25 cellular contexts compared by ENCODE assay signal in the genomic region with DNA sequence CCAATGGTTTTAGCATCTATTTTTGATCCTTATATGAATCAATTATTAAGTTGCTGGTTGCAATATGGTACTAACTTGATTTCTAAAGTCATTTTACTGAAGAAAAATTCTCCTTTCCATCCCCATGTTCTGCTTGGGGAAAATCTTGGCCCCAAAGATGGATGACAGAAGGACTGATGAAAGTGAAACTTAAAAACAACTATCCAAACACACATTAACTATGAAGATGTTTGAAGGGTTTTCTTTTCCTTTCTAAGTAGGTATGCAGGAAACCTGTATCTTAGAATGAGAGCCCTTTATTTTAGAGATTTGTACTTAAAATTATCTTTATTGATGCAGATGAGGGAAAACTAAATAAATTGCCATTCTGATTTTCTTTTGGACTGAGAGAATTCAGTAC. TPM values are rescaled to one million over a fixed set of nuclear protein-coding genes. Genes with fewer than 3 reads are reported as not detected.
DNase-seq lines count a peak whose midpoint lies in the region; ATAC-seq and TF ChIP-seq lines count a peak whose summit lies in the region.
"Had no signal": no experiment of that assay in that cellular context is flagged by ENCODE, and none has a peak within 500 bp of the region (broad histone marks: within the 10 kb centered on the region; RNA-seq: fewer than 3 reads in every experiment).

No MANE protein-coding gene starts in this region.

- DNase-seq in activated CD8-positive, alpha-beta T cell treated with anti-CD3 and anti-CD28 coated beads, Interleukin-2, amount 10 ng/mL, durations not matched to agents 7 days and 5 days = no peak
- no peak for DNase-seq in activated CD8-positive, alpha-beta T cell treated with anti-CD3 and anti-CD28 coated beads for 36 hours
- DNase-seq in OCI-M1 (lab: John Stamatoyannopoulos, UW) (peak; percentile 7), SHP77 treated with DMSO at 0.1 percent for 48 hours (lab: John Stamatoyannopoulos, UW) (no peak), aorta (no peak), CD1c-positive myeloid dendritic cell (ENCODE audit: extremely low spot score) (no peak), HCEC 1CT (no peak)
- DNase-seq: activated CD4-positive, alpha-beta T cell treated with anti-CD3 and anti-CD28 coated beads, Interleukin-2, amount 50 U/mL, for 48 hours; activated gamma-delta T cell treated with Interleukin-2 at 50 U/mL for 16 hours; adrenal gland; BE2C; NCI-H1436 treated with DMSO at 0.1 percent for 48 hours; NK-92 treated with Interleukin-12 subunit alpha and Interleukin-12 subunit beta, amount 100 ng/mL, for 24 hours; stimulated activated CD4-positive, alpha-beta T cell treated with anti-CD3 and anti-CD28 coated beads, Interleukin-2, amount 100 ng/mL, for 48 hours; stimulated activated naive CD8-positive, alpha-beta T cell treated with anti-CD3 and anti-CD28 coated beads, Interleukin-15, Interleukin-2, amounts not matched to agents 100 U/mL and 50 U/mL, for 24 hours; thyroid gland had no signal

- H3K27me3 Mint-ChIP-seq in activated CD8-positive, alpha-beta T cell treated with anti-CD3 and anti-CD28 coated beads, Interleukin-2, amount 10 ng/mL, durations not matched to agents 7 days and 5 days (ENCODE audit: low read depth) = no peaks in the 10 kb centered on the region
- H3K27me3 Mint-ChIP-seq in activated CD8-positive, alpha-beta T cell treated with anti-CD3 and anti-CD28 coated beads for 36 hours = no peaks in the 10 kb centered on the region
- H3K27me3 Mint-ChIP-seq: memory B cell had no signal

- CTCF ChIA-PET in activated CD8-positive, alpha-beta T cell treated with anti-CD3 and anti-CD28 coated beads, Interleukin-2, amount 10 ng/mL, durations not matched to agents 7 days and 5 days (lab: Charles Lee) = no interaction called here
- CTCF ChIA-PET in activated CD8-positive, alpha-beta T cell treated with anti-CD3 and anti-CD28 coated beads for 36 hours (lab: Charles Lee) = no interaction called here

- peaks cover 13% of the 10 kb centered on the region for H3K4me1 Mint-ChIP-seq in activated CD8-positive, alpha-beta T cell treated with anti-CD3 and anti-CD28 coated beads, Interleukin-2, amount 10 ng/mL, durations not matched to agents 7 days and 5 days (ENCODE audit: low read depth)
- H3K4me1 Mint-ChIP-seq in activated CD8-positive, alpha-beta T cell treated with anti-CD3 and anti-CD28 coated beads for 36 hours (ENCODE audit: low read depth) = peaks cover 8% of the 10 kb centered on the region

- no peaks in the 10 kb centered on the region for H3K36me3 ChIP-seq in aorta (ENCODE audit: control insufficient read depth in 1 of 2, insufficient read depth in 2 of 2, low read length in 1 of 2)
- H3K36me3 ChIP-seq: adrenal gland, BE2C, cardiac muscle cell, neutrophil, thyroid gland had no signal

- POLR2A ChIA-PET in activated CD8-positive, alpha-beta T cell treated with anti-CD3 and anti-CD28 coated beads, Interleukin-2, amount 10 ng/mL, durations not matched to agents 7 days and 5 days (lab: Charles Lee) = no interaction called here
- POLR2A ChIA-PET in activated CD8-positive, alpha-beta T cell treated with anti-CD3 and anti-CD28 coated beads for 36 hours (lab: Charles Lee) = no interaction called here

- ATAC-seq in activated CD8-positive, alpha-beta T cell treated with anti-CD3 and anti-CD28 coated beads, Interleukin-2, amount 10 ng/mL, durations not matched to agents 7 days and 5 days = no peak
- no peak for ATAC-seq in activated CD8-positive, alpha-beta T cell treated with anti-CD3 and anti-CD28 coated beads for 36 hours
- ATAC-seq in HG02852 (IDR thresholded peaks at IDR 0.05; ENCODE audit: unreplicated experiment) = peak; percentile 50
- no peak for ATAC-seq in aorta (ENCODE audit: low FRiP score)
- ATAC-seq: stimulated activated naive CD8-positive, alpha-beta T cell treated with anti-CD3 and anti-CD28 coated beads, Interleukin-15, Interleukin-2, amounts not matched to agents 100 U/mL and 50 U/mL, for 24 hours had no signal

- intact Hi-C loops in activated CD8-positive, alpha-beta T cell treated with anti-CD3 and anti-CD28 coated beads for 36 hours (cut with micrococcal nuclease) = no loop called here
- intact Hi-C loops in aorta (cut with DNase I) = no loop called here

- TF ChIP-seq CTCF in activated CD8-positive, alpha-beta T cell treated with anti-CD3 and anti-CD28 coated beads for 36 hours (IDR thresholded peaks at IDR 0.05) = no peak

- H3K9me3 ChIP-seq in aorta (ENCODE audit: control insufficient read depth, low read length) = no peaks in the 10 kb centered on the region
- H3K9me3 ChIP-seq: adrenal gland, BE2C, neutrophil, thyroid gland had no signal

- peak overlapping the region; percentile 12 for H3K27ac Mint-ChIP-seq in activated CD8-positive, alpha-beta T cell treated with anti-CD3 and anti-CD28 coated beads, Interleukin-2, amount 10 ng/mL, durations not matched to agents 7 days and 5 days
- H3K27ac Mint-ChIP-seq in activated CD8-positive, alpha-beta T cell treated with anti-CD3 and anti-CD28 coated beads for 36 hours = no peak overlapping the region
- H3K27ac Mint-ChIP-seq: memory B cell had no signal

- H3K27ac ChIP-seq in aorta (ENCODE audit: low read depth in 1 of 2, low read length in 2 of 2) = no peak overlapping the region
- H3K27ac ChIP-seq: adrenal gland, cardiac muscle cell, neutrophil, skin epidermis, thyroid gland had no signal

- peaks cover 8% of the 10 kb centered on the region for H3K36me3 Mint-ChIP-seq in activated CD8-positive, alpha-beta T cell treated with anti-CD3 and anti-CD28 coated beads, Interleukin-2, amount 10 ng/mL, durations not matched to agents 7 days and 5 days (ENCODE audit: low read depth)
- peaks cover 10% of the 10 kb centered on the region for H3K36me3 Mint-ChIP-seq in activated CD8-positive, alpha-beta T cell treated with anti-CD3 and anti-CD28 coated beads for 36 hours (ENCODE audit: low read depth)

- H3K9me3 Mint-ChIP-seq in activated CD8-positive, alpha-beta T cell treated with anti-CD3 and anti-CD28 coated beads, Interleukin-2, amount 10 ng/mL, durations not matched to agents 7 days and 5 days (ENCODE audit: insufficient read depth) = no peaks in the 10 kb centered on the region
- no peaks in the 10 kb centered on the region for H3K9me3 Mint-ChIP-seq in activated CD8-positive, alpha-beta T cell treated with anti-CD3 and anti-CD28 coated beads for 36 hours

- H3K4me3 Mint-ChIP-seq in activated CD8-positive, alpha-beta T cell treated with anti-CD3 and anti-CD28 coated beads, Interleukin-2, amount 10 ng/mL, durations not matched to agents 7 days and 5 days = no peak overlapping the region
- H3K4me3 Mint-ChIP-seq in activated CD8-positive, alpha-beta T cell treated with anti-CD3 and anti-CD28 coated beads for 36 hours = no peak overlapping the region
- H3K4me3 Mint-ChIP-seq: memory B cell had no signal

- no peaks in the 10 kb centered on the region for H3K4me1 ChIP-seq in aorta (ENCODE audit: control insufficient read depth in 1 of 2, insufficient read depth in 2 of 2, low read length in 2 of 2)
- H3K4me1 ChIP-seq: adrenal gland, BE2C, thyroid gland had no signal

- H3K4me3 ChIP-seq in aorta (ENCODE audit: low read length in 2 of 2) = no peak overlapping the region
- H3K4me3 ChIP-seq: adrenal gland, cardiac muscle cell, skin epidermis, thyroid gland had no signal

- no peaks in the 10 kb centered on the region for H3K27me3 ChIP-seq in aorta (ENCODE audit: control insufficient read depth in 1 of 2, insufficient read depth in 2 of 2, low read length in 1 of 2)
- H3K27me3 ChIP-seq: adrenal gland, BE2C, neutrophil, thyroid gland had no signal

RNA-seq across cellular contexts. Expression of a gene that starts 5.9 kb away (rescaled TPM):
- not detected for total RNA-seq in activated CD8-positive, alpha-beta T cell treated with anti-CD3 and anti-CD28 coated beads, Interleukin-2, amount 10 ng/mL, durations not matched to agents 7 days and 5 days
- not detected for total RNA-seq in activated CD8-positive, alpha-beta T cell treated with anti-CD3 and anti-CD28 coated beads for 36 hours
- total RNA-seq in aorta = not detected
- not detected for polyA plus RNA-seq in aorta
- total RNA-seq: adrenal gland, cardiac muscle cell, Daoy, myocyte, NCI-H460, SK-MEL-5, thyroid gland had no signal
- polyA plus RNA-seq: adrenal gland, cardiac muscle cell had no signal

RNA-seq across cellular contexts. Expression of a gene that starts 54.1 kb away (rescaled TPM):
- 10 to 100 TPM; 43.3 to 45.7 TPM for total RNA-seq in activated CD8-positive, alpha-beta T cell treated with anti-CD3 and anti-CD28 coated beads, Interleukin-2, amount 10 ng/mL, durations not matched to agents 7 days and 5 days
- total RNA-seq in activated CD8-positive, alpha-beta T cell treated with anti-CD3 and anti-CD28 coated beads for 36 hours = 10 to 100 TPM; 30.4 to 30.6 TPM
- total RNA-seq in aorta = 10 to 100 TPM; 58.8 to 61.6 TPM
- 10 to 100 TPM; 27.1 to 67.7 TPM for polyA plus RNA-seq in aorta
